ENCODE assay signal across 28 cellular contexts in genomic region chr14:53603994-53604393, GRCh38.
"Had no signal": no experiment of that assay in that cellular context is flagged by ENCODE, and none has a peak within 500 bp of the region (broad histone marks: within the 10 kb centered on the region; RNA-seq: fewer than 3 reads in every experiment).

No MANE protein-coding gene starts in this region.

- H3K27ac Mint-ChIP-seq: activated naive CD4-positive, alpha-beta T cell treated with anti-CD3 and anti-CD28 coated beads, Interleukin-2, amount 50 U/mL, for 72 hours; activated T-cell treated with anti-CD3 and anti-CD28 coated beads, Interleukin-2, amount 50 U/mL, for 72 hours; dendritic cell treated with granulocyte-macrophage colony-stimulating factor and Interleukin-4, amounts not matched to agents 40 ng/mL and 50 ng/mL, for 4 days; mesothelial cell of epicardium; naive B cell; nephron progenitor cell; progenitor cell of endocrine pancreas; stimulated activated naive CD8-positive, alpha-beta T cell treated with anti-CD3 and anti-CD28 coated beads, Interleukin-15, Interleukin-2, amounts not matched to agents 100 ng/mL and 50 ng/mL, for 24 hours had no signal

- H3K4me3 Mint-ChIP-seq: activated T-cell treated with anti-CD3 and anti-CD28 coated beads, Interleukin-2, amount 50 U/mL, for 72 hours; central memory CD8-positive, alpha-beta T cell; dendritic cell treated with granulocyte-macrophage colony-stimulating factor and Interleukin-4, amounts not matched to agents 40 ng/mL and 50 ng/mL, for 4 days; mesothelial cell of epicardium; naive B cell; nephron progenitor cell; stimulated activated naive CD8-positive, alpha-beta T cell treated with anti-CD3 and anti-CD28 coated beads, Interleukin-15, Interleukin-2, amounts not matched to agents 100 ng/mL and 50 ng/mL, for 24 hours had no signal

- ATAC-seq: activated naive CD4-positive, alpha-beta T cell treated with anti-CD3 and anti-CD28 coated beads, Interleukin-2, amount 50 U/mL, for 72 hours; activated T-cell treated with anti-CD3 and anti-CD28 coated beads, Interleukin-2, amount 50 U/mL, for 72 hours; left lung; lower lobe of right lung; sciatic nerve had no signal

- H3K27ac ChIP-seq: breast epithelium, esophagus squamous epithelium, left lung, lower lobe of right lung, neutrophil, ovary, skin epidermis, thoracic aorta, uterus had no signal

- H3K36me3 Mint-ChIP-seq: activated naive CD4-positive, alpha-beta T cell treated with anti-CD3 and anti-CD28 coated beads, Interleukin-2, amount 50 U/mL, for 72 hours; mesothelial cell of epicardium; naive B cell had no signal

- H3K27me3 ChIP-seq: breast epithelium, esophagus squamous epithelium, left lung, neutrophil, ovary, uterus had no signal

- H3K4me3 ChIP-seq: breast epithelium, esophagus squamous epithelium, left lung, lower lobe of right lung, ovary, skin epidermis, thoracic aorta, uterus had no signal

- H3K4me1 ChIP-seq: breast epithelium, left lung, lower lobe of right lung, uterus had no signal

- H3K36me3 ChIP-seq: breast epithelium, esophagus squamous epithelium, left lung, lower lobe of right lung, neutrophil, ovary, thoracic aorta, uterus had no signal

- H3K9me3 ChIP-seq: breast epithelium, esophagus squamous epithelium, left lung, lower lobe of right lung, neutrophil, ovary, thoracic aorta, uterus had no signal

- H3K4me1 Mint-ChIP-seq: central memory CD8-positive, alpha-beta T cell had no signal

- FAIRE-seq: islet of Langerhans had no signal

- DNase-seq: activated CD4-positive, alpha-beta T cell treated with anti-CD3 and anti-CD28 coated beads for 4 hours; activated CD4-positive, alpha-beta T cell treated with anti-CD3 and anti-CD28 coated beads, Interleukin-2, amount 50 U/mL, for 4 hours; activated naive CD4-positive, alpha-beta T cell; activated T-cell treated with anti-CD3 and anti-CD28 coated beads for 4 hours; activated T-cell treated with anti-CD3 and anti-CD28 coated beads, Interleukin-2, amount 50 U/mL, for 72 hours; esophagus squamous epithelium; foreskin melanocyte; left lung; lower lobe of right lung; naive B cell; nephron progenitor cell; ovary; stimulated activated CD4-positive, alpha-beta T cell treated with anti-CD3 and anti-CD28 coated beads, Interleukin-12 subunit alpha, Interleukin-12 subunit beta, amount 100 ng/mL, for 4 hours; stimulated activated CD4-positive, alpha-beta T cell treated with anti-CD3 and anti-CD28 coated beads, Interleukin-4, amount 100 ng/mL, for 1 hour; trophoblast cell; uterus had no signal

- H3K9me3 Mint-ChIP-seq: dendritic cell treated with granulocyte-macrophage colony-stimulating factor and Interleukin-4, amounts not matched to agents 40 ng/mL and 50 ng/mL, for 4 days; mesothelial cell of epicardium; naive B cell; nephron progenitor cell had no signal

- H3K27me3 Mint-ChIP-seq: central memory CD8-positive, alpha-beta T cell; dendritic cell treated with granulocyte-macrophage colony-stimulating factor and Interleukin-4, amounts not matched to agents 40 ng/mL and 50 ng/mL, for 4 days; progenitor cell of endocrine pancreas; stimulated activated naive CD8-positive, alpha-beta T cell treated with anti-CD3 and anti-CD28 coated beads, Interleukin-15, Interleukin-2, amounts not matched to agents 100 ng/mL and 50 ng/mL, for 24 hours had no signal
